Comparison of ENCODE assay signal across 27 cellular contexts in the genomic region with DNA sequence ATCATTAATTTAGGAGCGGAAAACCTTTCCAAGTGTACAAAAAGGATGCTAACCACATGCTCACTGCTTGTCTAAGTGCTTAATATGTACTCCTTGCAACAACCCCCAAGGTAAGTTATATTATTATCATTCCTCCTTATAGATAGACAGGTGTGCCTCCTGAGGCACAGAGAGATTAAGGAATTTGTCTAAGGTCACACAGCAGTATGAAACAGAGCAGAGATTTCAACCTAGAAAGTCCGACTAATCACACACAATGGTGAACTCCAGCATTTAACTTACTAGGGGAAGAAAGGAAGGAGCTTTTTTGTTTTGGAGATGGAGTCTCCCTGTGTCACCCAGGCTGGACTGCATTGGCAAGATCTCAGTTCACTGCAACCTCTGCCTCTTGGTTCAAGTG.
"Had no signal": no experiment of that assay in that cellular context is flagged by ENCODE, and none has a peak within 500 bp of the region (broad histone marks: within the 10 kb centered on the region; RNA-seq: fewer than 3 reads in every experiment).

No MANE protein-coding gene starts in this region.

- H3K27ac ChIP-seq: stomach, suprapubic skin, testis, thoracic aorta, thyroid gland, tibial artery, tibial nerve, transverse colon, upper lobe of left lung, upper lobe of right lung, uterus, vagina had no signal

- FAIRE-seq: urothelium cell line had no signal

- ATAC-seq: stimulated activated effector memory CD8-positive, alpha-beta T cell treated with anti-CD3 and anti-CD28 coated beads, Interleukin-12 subunit alpha, Interleukin-12 subunit beta, amount 100 ng/mL, for 72 hours; stimulated activated memory B cell treated with anti-CD40 and anti-IgM and Interleukin-4, amounts not matched to agents 10 μg/mL and 1 μg/mL and 100 μg/mL, for 72 hours; stimulated activated naive B cell treated with anti-CD40 and anti-IgM and Interleukin-4, amounts not matched to agents 10 μg/mL and 1 μg/mL and 100 μg/mL, for 72 hours; stimulated activated naive CD8-positive, alpha-beta T cell treated with anti-CD3 and anti-CD28 coated beads, Interleukin-15, amount 100 ng/mL, for 72 hours; stimulated activated naive CD8-positive, alpha-beta T cell treated with anti-CD3 and anti-CD28 coated beads, Interleukin-15, Interleukin-2, amounts not matched to agents 100 U/mL and 50 U/mL, for 24 hours; upper lobe of right lung had no signal

- H3K9me3 ChIP-seq: stomach, suprapubic skin, testis, thoracic aorta, thyroid gland, tibial artery, tibial nerve, transverse colon, upper lobe of left lung, upper lobe of right lung, uterus, vagina had no signal

- DNase-seq: stimulated activated CD4-positive, alpha-beta T cell treated with anti-CD3 and anti-CD28 coated beads, Interleukin-2, amount 100 ng/mL, for 48 hours; stimulated activated CD4-positive, alpha-beta T cell treated with anti-CD3 and anti-CD28 coated beads, Interleukin-4, amount 100 ng/mL, for 1 hour; stimulated activated CD4-positive, alpha-beta T cell treated with anti-CD3 and anti-CD28 coated beads, Interleukin-4, amount 100 ng/mL, for 24 hours; stimulated activated CD4-positive, alpha-beta T cell treated with anti-CD3 and anti-CD28 coated beads, Interleukin-4, amount 100 ng/mL, for 4 hours; stimulated activated CD8-positive, alpha-beta memory T cell treated with anti-CD3 and anti-CD28 coated beads, Interleukin-4, amount 100 ng/mL, for 48 hours; stimulated activated naive B cell treated with anti-CD40 and anti-IgM and Interleukin-4, amounts not matched to agents 10 μg/mL and 1 μg/mL and 100 μg/mL, for 72 hours; stimulated activated naive CD4-positive, alpha-beta T cell; stimulated activated naive CD4-positive, alpha-beta T cell treated with Interleukin-2 at 50 U/mL for 16 hours; stimulated activated naive CD8-positive, alpha-beta T cell treated with anti-CD3 and anti-CD28 coated beads, Interleukin-15, amount 100 ng/mL, for 72 hours; stimulated activated naive CD8-positive, alpha-beta T cell treated with anti-CD3 and anti-CD28 coated beads, Interleukin-15, Interleukin-2, amounts not matched to agents 100 U/mL and 50 U/mL, for 24 hours; stomach; substantia nigra; testis; thyroid gland; tibial artery; transverse colon; trophoblast cell; upper lobe of left lung; upper lobe of right lung; uterus had no signal

- H3K36me3 ChIP-seq: stomach, suprapubic skin, thoracic aorta, thyroid gland, tibial artery, tibial nerve, transverse colon, upper lobe of left lung, upper lobe of right lung, uterus, vagina had no signal

- H3K4me3 ChIP-seq: stomach, suprapubic skin, testis, thoracic aorta, thyroid gland, tibial artery, tibial nerve, transverse colon, upper lobe of left lung, upper lobe of right lung, uterus, vagina had no signal

- H3K4me1 ChIP-seq: thyroid gland, tibial artery, tibial nerve, upper lobe of right lung, uterus, vagina had no signal

- H3K27me3 ChIP-seq: stomach, suprapubic skin, testis, thyroid gland, tibial artery, tibial nerve, transverse colon, upper lobe of left lung, upper lobe of right lung, uterus, vagina had no signal
